In genomic region chr5:32494827-32495226, GRCh38 we compare ENCODE assay signal across 8 cellular contexts.
"Had no signal": no experiment of that assay in that cellular context is flagged by ENCODE, and none has a peak within 500 bp of the region (broad histone marks: within the 10 kb centered on the region; RNA-seq: fewer than 3 reads in every experiment).

No MANE protein-coding gene starts in this region.

- DNase-seq: GDM1, GF-D8 had no signal

- ATAC-seq: GM12878 had no signal

- H3K4me3 ChIP-seq: GM12878 had no signal

- FAIRE-seq: G401.6, GM12878, GM12891, GM12892, GM18507, GM19239 had no signal
